Comparison of ENCODE assay signal across 1 cellular context in genomic region chr13:113366031-113366588, GRCh38.
A peak's percentile ranks its signal among the peaks of the same experiment; 100 is the strongest.
TF ChIP-seq lines count a peak whose summit lies in the region.

No MANE protein-coding gene starts in this region.

TF ChIP-seq in HEK293, 187 proteins besides CTCF, POLR2A, EP300 and RAD21 (continued from another document):
- TF ChIP-seq REST (tag by site-specific recombination; IDR thresholded peaks at IDR 0.05) (peak; percentile 87), EGR2 (tag by site-specific recombination; IDR thresholded peaks at IDR 0.05; ENCODE audit: low read depth) (0 out of 2 replicates have a peak, but pooled peaks have one; percentile 7), ZNF600 (tag by site-specific recombination; IDR thresholded peaks at IDR 0.05) (peak; percentile 52; the same call in 1 of the 2 replicates), ZNF266 (tag by site-specific recombination; IDR thresholded peaks at IDR 0.05; ENCODE audit: low read depth) (no peak), ZNF248 (tag by site-specific recombination; IDR thresholded peaks at IDR 0.05) (no peak), ZNF324 (tag by site-specific recombination; IDR thresholded peaks at IDR 0.05) (no peak), ZIC2 (tag by site-specific recombination; IDR thresholded peaks at IDR 0.05) (peak; percentile 55), ZNF19 (tag by site-specific recombination; IDR thresholded peaks at IDR 0.05; ENCODE audit: low read depth) (no peak), ZNF18 (tag by site-specific recombination; IDR thresholded peaks at IDR 0.05) (no peak), ZNF596 (tag by site-specific recombination; IDR thresholded peaks at IDR 0.05) (no peak)
